In genomic region chr3:120719167-120719834, GRCh38 we compare ENCODE assay signal across 8 cellular contexts. TPM values are rescaled to one million over a fixed set of nuclear protein-coding genes. Genes with fewer than 3 reads are reported as not detected.
DNase-seq lines count a peak whose midpoint lies in the region; ATAC-seq and TF ChIP-seq lines count a peak whose summit lies in the region.
"Not testable (repeated sequence)": the region's sequence is repeated elsewhere in the genome, so short reads cannot be mapped to it uniquely, and the experiment has no call there.

No MANE protein-coding gene starts in this region.

- H2AFZ ChIP-seq in mesenchymal stem cell (ENCODE audit: low read depth, low read length): peak overlapping the region; percentile 81

- peak overlapping the region in 1 of 2 experiments; percentile 89 for H3K14ac ChIP-seq in mesenchymal stem cell (ENCODE audit: low read length in 2 of 2)

- H3K9me3 ChIP-seq in Peyer's patch; mesenchymal stem cell (ENCODE audit: control insufficient read depth, low read length); spleen: not testable (repeated sequence)

- H4K91ac ChIP-seq in mesenchymal stem cell (ENCODE audit: low read length): peak overlapping the region; percentile 66

- in situ Hi-C loops in astrocyte of the spinal cord (cut with HindIII; ENCODE audit: low sequenced_read_pairs): not testable (repeated sequence)

- not testable (repeated sequence) for H3K36me3 ChIP-seq in Peyer's patch; mesenchymal stem cell (ENCODE audit: control insufficient read depth in 1 of 2, insufficient read depth in 2 of 2, low read depth in 1 of 2, low read length in 2 of 2); spleen

- not testable (repeated sequence) for H3K36me3 Mint-ChIP-seq in activated CD8-positive, alpha-beta memory T cell treated with anti-CD3 and anti-CD28 coated beads, Interleukin-2, amount 10 ng/mL, durations not matched to agents 7 days and 5 days
- H3K36me3 Mint-ChIP-seq in stimulated activated naive B cell treated with anti-CD40 and anti-IgM and Interleukin-4, amounts not matched to agents 10 μg/mL and 1 μg/mL and 100 μg/mL, for 72 hours: peaks cover 9 to 38% of the 10 kb centered on the region in 2 donors

- H3K27ac ChIP-seq in Peyer's patch (peak overlapping the region in 2 of 4 donors; percentile 13 to 36), spleen (peak overlapping the region in 5 of 8 donors; percentile 29 to 67 (median 58))
- H3K27ac ChIP-seq in mesenchymal stem cell (ENCODE audit: low read length, poor library complexity, severe bottlenecking): not testable (repeated sequence)

- H3K4ac ChIP-seq in mesenchymal stem cell (ENCODE audit: low read depth in 1 of 2, low read length in 2 of 2): peak overlapping the region in 1 of 2 experiments; percentile 67

- not testable (repeated sequence) for TF ChIP-seq CTCF in Peyer's patch (IDR thresholded peaks at IDR 0.05); astrocyte of the spinal cord (IDR thresholded peaks at IDR 0.05; ENCODE audit: low read depth, low read length)
- peak in 2 of 11 experiments; percentile 19 to 23 for TF ChIP-seq CTCF in spleen (IDR thresholded peaks at IDR 0.05 in 8 of 11, conservative IDR thresholded peaks at IDR 0.05 in 3 of 11)

- not testable (repeated sequence) for H3K23ac ChIP-seq in mesenchymal stem cell (ENCODE audit: low read length in 2 of 2)

- H3K9ac ChIP-seq in mesenchymal stem cell (ENCODE audit: low read length): not testable (repeated sequence)

- not testable (repeated sequence) for H3K4me2 ChIP-seq in mesenchymal stem cell (ENCODE audit: low read length, poor library complexity, severe bottlenecking)

- peak overlapping the region; percentile 91 for H4K8ac ChIP-seq in mesenchymal stem cell (ENCODE audit: low read length)

- H2BK15ac ChIP-seq in mesenchymal stem cell (ENCODE audit: low read depth, poor library complexity, severe bottlenecking): not testable (repeated sequence)

- TF ChIP-seq POLR2A in Peyer's patch (IDR thresholded peaks at IDR 0.05): not testable (repeated sequence)
- TF ChIP-seq POLR2A in spleen (IDR thresholded peaks at IDR 0.05): peak in 1 of 3 donors; percentile 7

- intact Hi-C loops in Right ventricle myocardium superior (cut with DNase I); spleen (cut with DNase I; ENCODE audit: low total_unique reads): not testable (repeated sequence)

- peak overlapping the region; percentile 50 to 88 for H3K18ac ChIP-seq in mesenchymal stem cell (ENCODE audit: low read depth in 1 of 2, low read length in 2 of 2)

- peak overlapping the region; percentile 75 for H3K27ac Mint-ChIP-seq in activated CD8-positive, alpha-beta memory T cell treated with anti-CD3 and anti-CD28 coated beads, Interleukin-2, amount 10 ng/mL, durations not matched to agents 7 days and 5 days
- H3K27ac Mint-ChIP-seq in stimulated activated naive B cell treated with anti-CD40 and anti-IgM and Interleukin-4, amounts not matched to agents 10 μg/mL and 1 μg/mL and 100 μg/mL, for 72 hours: peak overlapping the region; percentile 44

- peaks cover 20% of the 10 kb centered on the region for H3K4me1 Mint-ChIP-seq in activated CD8-positive, alpha-beta memory T cell treated with anti-CD3 and anti-CD28 coated beads, Interleukin-2, amount 10 ng/mL, durations not matched to agents 7 days and 5 days
- peaks cover 12 to 34% of the 10 kb centered on the region in 2 donors for H3K4me1 Mint-ChIP-seq in stimulated activated naive B cell treated with anti-CD40 and anti-IgM and Interleukin-4, amounts not matched to agents 10 μg/mL and 1 μg/mL and 100 μg/mL, for 72 hours

- H3K4me3 Mint-ChIP-seq in activated CD8-positive, alpha-beta memory T cell treated with anti-CD3 and anti-CD28 coated beads, Interleukin-2, amount 10 ng/mL, durations not matched to agents 7 days and 5 days: peak overlapping the region; percentile 59
- H3K4me3 Mint-ChIP-seq in stimulated activated naive B cell treated with anti-CD40 and anti-IgM and Interleukin-4, amounts not matched to agents 10 μg/mL and 1 μg/mL and 100 μg/mL, for 72 hours: peak overlapping the region; percentile 15 to 65

- CTCF ChIA-PET in activated CD8-positive, alpha-beta memory T cell treated with anti-CD3 and anti-CD28 coated beads, Interleukin-2, amount 10 ng/mL, durations not matched to agents 7 days and 5 days (lab: Charles Lee): interaction anchor here (1.0 to 2.0 kb wide), 4 partner anchors 12 to 161 kb away, joined by 3 to 6 read pairs (median 4); no protein-coding TSS in a partner anchor

- H3K9me3 Mint-ChIP-seq in activated CD8-positive, alpha-beta memory T cell treated with anti-CD3 and anti-CD28 coated beads, Interleukin-2, amount 10 ng/mL, durations not matched to agents 7 days and 5 days (ENCODE audit: low read depth); stimulated activated naive B cell treated with anti-CD40 and anti-IgM and Interleukin-4, amounts not matched to agents 10 μg/mL and 1 μg/mL and 100 μg/mL, for 72 hours: not testable (repeated sequence)

- H2AK5ac ChIP-seq in mesenchymal stem cell (ENCODE audit: low read length, severe bottlenecking): not testable (repeated sequence)

- 51% methylated on average over 20 of the region's 20 CpGs for WGBS in mesenchymal stem cell
- WGBS in spleen, 5 donors: 53 to 83% (median 71%) methylated on average over 18 to 20 of the region's 20 CpGs

- H2BK12ac ChIP-seq in mesenchymal stem cell (ENCODE audit: low read length in 2 of 2): peak overlapping the region in 1 of 2 experiments; percentile 86

- not testable (repeated sequence) for H3K27me3 ChIP-seq in Peyer's patch; mesenchymal stem cell (ENCODE audit: control insufficient read depth in 1 of 2, insufficient read depth in 1 of 2, low read length in 2 of 2); spleen (replicated peaks in 1 of 7)

- H3K4me3 ChIP-seq in Peyer's patch (peak overlapping the region in 3 of 4 donors; percentile 21 to 31 (median 28)), astrocyte of the spinal cord (ENCODE audit: low read depth, low read length) (peak overlapping the region; percentile 7), mesenchymal stem cell (ENCODE audit: insufficient read depth in 1 of 2, low read depth in 1 of 2, low read length in 2 of 2) (peak overlapping the region in 1 of 2 experiments; percentile 41), spleen (peak overlapping the region in 5 of 8 donors; percentile 12 to 65 (median 25))

- not testable (repeated sequence) for H2BK5ac ChIP-seq in mesenchymal stem cell (ENCODE audit: low read depth, low read length, poor library complexity, severe bottlenecking)

- DNase-seq in DMS153 treated with DMSO at 0.1 percent for 48 hours (lab: John Stamatoyannopoulos, UW; ENCODE audit: unreplicated experiment): peak; percentile 2
- DNase-seq in Peyer's patch: peak in 2 of 3 donors; percentile 78 to 86
- peak; percentile 84 for DNase-seq in activated CD8-positive, alpha-beta memory T cell treated with anti-CD3 and anti-CD28 coated beads, Interleukin-2, amount 10 ng/mL, durations not matched to agents 7 days and 5 days
- not testable (repeated sequence) for DNase-seq in astrocyte of the spinal cord (ENCODE audit: low read depth, low spot score)
- peak; percentile 65 for DNase-seq in Right ventricle myocardium superior
- DNase-seq in mesenchymal stem cell: peak; percentile 7
- DNase-seq in spleen: peak; percentile 88
- DNase-seq in stimulated activated naive B cell treated with anti-CD40 and anti-IgM and Interleukin-4, amounts not matched to agents 10 μg/mL and 1 μg/mL and 100 μg/mL, for 72 hours: peak; percentile 1

- H3K79me1 ChIP-seq in mesenchymal stem cell (replicated peaks; ENCODE audit: low read length, poor library complexity, severe bottlenecking): not testable (repeated sequence)

- peak; percentile 80 for ATAC-seq in activated CD8-positive, alpha-beta memory T cell treated with anti-CD3 and anti-CD28 coated beads, Interleukin-2, amount 10 ng/mL, durations not matched to agents 7 days and 5 days
- not testable (repeated sequence) for ATAC-seq in Right ventricle myocardium superior (ENCODE audit: poor library complexity); stimulated activated naive B cell treated with anti-CD40 and anti-IgM and Interleukin-4, amounts not matched to agents 10 μg/mL and 1 μg/mL and 100 μg/mL, for 72 hours (replicated peaks)

- H2BK120ac ChIP-seq in mesenchymal stem cell (ENCODE audit: low read depth, low read length): not testable (repeated sequence)

- not testable (repeated sequence) for H3K27me3 Mint-ChIP-seq in activated CD8-positive, alpha-beta memory T cell treated with anti-CD3 and anti-CD28 coated beads, Interleukin-2, amount 10 ng/mL, durations not matched to agents 7 days and 5 days; stimulated activated naive B cell treated with anti-CD40 and anti-IgM and Interleukin-4, amounts not matched to agents 10 μg/mL and 1 μg/mL and 100 μg/mL, for 72 hours

- H3K4me1 ChIP-seq in Peyer's patch; mesenchymal stem cell (ENCODE audit: control insufficient read depth, insufficient read depth, low read depth, low read length): not testable (repeated sequence)
- H3K4me1 ChIP-seq in spleen: peaks cover 0 to 24% (median 7%) of the 10 kb centered on the region in 6 donors

RNA-seq across cellular contexts. Expression of gene RABL3, which starts 23.0 kb away (rescaled TPM):
- total RNA-seq in Peyer's patch (10 to 100 TPM; 11.4 to 35.5 (median 14.9) TPM), Right ventricle myocardium superior (17.9 TPM), spleen (10 to 100 TPM; 12.0 to 24.0 (median 19.1) TPM)
- total RNA-seq in activated CD8-positive, alpha-beta memory T cell treated with anti-CD3 and anti-CD28 coated beads, Interleukin-2, amount 10 ng/mL, durations not matched to agents 7 days and 5 days: 10 to 100 TPM; 18.8 to 21.0 TPM
- 14.8 TPM for polyA plus RNA-seq in mesenchymal stem cell (2013, experiment 1 of 2)
- polyA plus RNA-seq in mesenchymal stem cell (2013, experiment 2 of 2): 13.9 TPM
- polyA plus RNA-seq in spleen: 1 to 10 TPM; 4.3 to 7.6 (median 5.3) TPM

RNA-seq across cellular contexts. Expression of gene GTF2E1, which starts 23.2 kb away (rescaled TPM):
- total RNA-seq in Peyer's patch: 10 to 100 TPM in 2 of 4 donors, 1 to 10 TPM in 2; 5.4 to 32.2 (median 11.5) TPM
- total RNA-seq in activated CD8-positive, alpha-beta memory T cell treated with anti-CD3 and anti-CD28 coated beads, Interleukin-2, amount 10 ng/mL, durations not matched to agents 7 days and 5 days: 10 to 100 TPM; 25.4 to 32.6 TPM
- total RNA-seq in Right ventricle myocardium superior: 12.2 TPM
- 18.7 TPM for polyA plus RNA-seq in mesenchymal stem cell (2013, experiment 1 of 2)
- 18.4 TPM for polyA plus RNA-seq in mesenchymal stem cell (2013, experiment 2 of 2)
- total RNA-seq in spleen: 10 to 100 TPM; 18.7 to 28.3 (median 21.3) TPM
- polyA plus RNA-seq in spleen: 1 to 10 TPM; 5.2 to 9.0 (median 6.7) TPM

RNA-seq across cellular contexts. Expression of gene HGD, which starts 37.3 kb away (rescaled TPM):
- total RNA-seq in Peyer's patch (100 to 1,000 TPM in 2 of 4 donors, 10 to 100 TPM in 2; 14.9 to 140 (median 99.8) TPM), Right ventricle myocardium superior (not detected), spleen (1 to 10 TPM in 2 of 7 donors, under 1 TPM in 4, not detected in 1; 0.17 to 2.8 (median 0.89) TPM)
- total RNA-seq in activated CD8-positive, alpha-beta memory T cell treated with anti-CD3 and anti-CD28 coated beads, Interleukin-2, amount 10 ng/mL, durations not matched to agents 7 days and 5 days: under 1 TPM; 0.23 to 0.49 TPM
- polyA plus RNA-seq in mesenchymal stem cell (2013, experiment 1 of 2): 0.12 TPM
- 0.07 TPM for polyA plus RNA-seq in mesenchymal stem cell (2013, experiment 2 of 2)
- 1 to 10 TPM in 1 of 3 donors, under 1 TPM in 2; 0.45 to 2.6 (median 0.55) TPM for polyA plus RNA-seq in spleen

Comparison
In these comparisons a context has a peak if more than half of its experiments do, and no peak if none do; other contexts are left out.
1. RNA of gene HGD, which starts 37.3 kb away (total RNA-seq): 14.9 to 140 TPM in Peyer's patch; 0.17 to 2.8 TPM in spleen, 0.23 to 0.49 TPM in activated CD8-positive, alpha-beta memory T cell treated with anti-CD3 and anti-CD28 coated beads, Interleukin-2, amount 10 ng/mL, durations not matched to agents 7 days and 5 days and not detected in Right ventricle myocardium superior (single experiment); every median in the first group is over 4 times any median in the second.